ENCODE assay signal across 1 cellular context in the genomic region with DNA sequence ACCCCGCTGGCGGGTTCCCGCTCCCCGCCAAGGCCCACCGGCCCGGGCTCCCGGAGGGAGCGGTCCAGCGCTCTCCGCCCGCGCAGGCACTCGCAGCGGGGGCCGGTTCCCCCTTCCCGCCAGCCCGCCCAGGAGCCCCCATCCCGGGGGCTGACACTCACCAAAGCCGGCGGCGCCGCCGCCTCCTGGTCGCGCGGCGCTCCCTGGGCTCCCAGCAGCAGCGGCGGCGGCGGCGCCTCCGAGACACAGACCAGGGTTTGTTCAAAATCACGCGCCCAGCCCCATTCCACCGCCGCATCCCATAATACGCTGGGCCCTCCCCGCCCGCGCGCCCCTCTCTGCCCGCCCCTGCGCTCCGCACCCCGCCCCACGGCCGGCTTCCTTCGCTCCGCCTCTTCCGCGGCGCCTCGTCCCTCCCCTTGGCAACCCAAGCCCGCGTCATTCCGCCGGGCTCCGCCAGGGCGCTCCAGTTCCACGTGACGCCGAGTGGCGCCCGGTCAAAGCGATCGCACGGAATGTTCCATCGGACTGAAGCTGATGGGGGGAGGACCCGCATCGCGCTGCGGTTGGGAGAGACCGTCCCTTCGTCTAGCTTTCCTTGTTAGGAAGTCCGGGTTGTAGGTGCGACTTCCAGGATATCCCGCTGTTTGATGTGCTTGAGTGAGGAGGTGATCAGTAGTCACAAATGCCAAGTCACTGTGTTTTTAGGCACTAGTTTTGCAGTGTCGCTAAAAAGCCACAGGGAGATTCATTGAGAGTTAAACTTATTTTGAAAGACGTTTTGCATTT.
TF ChIP-seq lines count a peak whose summit lies in the region.

No MANE protein-coding gene starts in this region.

TF ChIP-seq in HepG2, 621 proteins besides CTCF, POLR2A, EP300 and RAD21 (continued from another document):
- TF ChIP-seq, protein P1, sequence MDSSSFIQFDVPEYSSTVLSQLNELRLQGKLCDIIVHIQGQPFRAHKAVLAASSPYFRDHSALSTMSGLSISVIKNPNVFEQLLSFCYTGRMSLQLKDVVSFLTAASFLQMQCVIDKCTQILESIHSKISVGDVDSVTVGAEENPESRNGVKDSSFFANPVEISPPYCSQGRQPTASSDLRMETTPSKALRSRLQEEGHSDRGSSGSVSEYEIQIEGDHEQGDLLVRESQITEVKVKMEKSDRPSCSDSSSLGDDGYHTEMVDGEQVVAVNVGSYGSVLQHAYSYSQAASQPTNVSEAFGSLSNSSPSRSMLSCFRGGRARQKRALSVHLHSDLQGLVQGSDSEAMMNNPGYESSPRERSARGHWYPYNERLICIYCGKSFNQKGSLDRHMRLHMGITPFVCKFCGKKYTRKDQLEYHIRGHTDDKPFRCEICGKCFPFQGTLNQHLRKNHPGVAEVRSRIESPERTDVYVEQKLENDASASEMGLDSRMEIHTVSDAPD (CRISPR knock-in tag; IDR thresholded peaks at IDR 0.05) = peak; percentile 67; the same call in 1 of the 2 replicates
- TF ChIP-seq DNMT3B (CRISPR knock-in tag; conservative IDR thresholded peaks at IDR 0.05) (0 out of 2 replicates have a peak, but pooled peaks have one; percentile 37), ZNF549 (CRISPR knock-in tag; IDR thresholded peaks at IDR 0.05) (no peak), ZNF251 (CRISPR knock-in tag; IDR thresholded peaks at IDR 0.05) (no peak), PAF1 (CRISPR knock-in tag; IDR thresholded peaks at IDR 0.05) (no peak), SP4 (CRISPR knock-in tag; IDR thresholded peaks at IDR 0.05) (peak; percentile 62; the same call in 1 of the 2 replicates), ZNF124 (CRISPR knock-in tag; IDR thresholded peaks at IDR 0.05) (peak; percentile 80; the same call in 1 of the 2 replicates), ZNF225 (CRISPR knock-in tag; IDR thresholded peaks at IDR 0.05) (no peak), PRPF4 (IDR thresholded peaks at IDR 0.05; ENCODE audit: low read depth, low read length, poor library complexity, severe bottlenecking) (no peak), NRL (CRISPR knock-in tag; IDR thresholded peaks at IDR 0.05; ENCODE audit: borderline replicate concordance) (no peak), ZFP36L1 (CRISPR knock-in tag; IDR thresholded peaks at IDR 0.05) (peak; percentile 79; the same call in 1 of the 2 replicates), KMT2B (CRISPR knock-in tag; IDR thresholded peaks at IDR 0.05) (peak; percentile 89), ERF (CRISPR knock-in tag; IDR thresholded peaks at IDR 0.05) (peak; percentile 90), TOPORS (CRISPR knock-in tag; IDR thresholded peaks at IDR 0.05) (peak; percentile 79; the same call in 1 of the 2 replicates), ZNF768 (CRISPR knock-in tag; IDR thresholded peaks at IDR 0.05) (0 out of 2 replicates have a peak, but pooled peaks have one; percentile 13), ZNF792 (CRISPR knock-in tag; IDR thresholded peaks at IDR 0.05) (peak; percentile 69; the same call in 1 of the 2 replicates), ZNF224 (CRISPR knock-in tag; IDR thresholded peaks at IDR 0.05) (no peak), ZNF335 (CRISPR knock-in tag; IDR thresholded peaks at IDR 0.05) (peak; percentile 52; the same call in 1 of the 2 replicates), ZSCAN30 (CRISPR knock-in tag; IDR thresholded peaks at IDR 0.05) (0 out of 2 replicates have a peak, but pooled peaks have one; percentile 34), ZNF614 (CRISPR knock-in tag; IDR thresholded peaks at IDR 0.05; ENCODE audit: borderline replicate concordance) (peak; percentile 93), MXI1 (IDR thresholded peaks at IDR 0.05; ENCODE audit: borderline replicate concordance, low read depth, low read length) (peak; percentile 94), NFE2L2 (IDR thresholded peaks at IDR 0.05; ENCODE audit: low read length) (peak; percentile 88), MAX (IDR thresholded peaks at IDR 0.05) (peak; percentile 97), FOXA1 (IDR thresholded peaks at IDR 0.05) (no peak), FOXA1 (CRISPR knock-in tag; IDR thresholded peaks at IDR 0.05) (peak; percentile 27; the same call in 1 of the 2 replicates), KDM5A (IDR thresholded peaks at IDR 0.05; ENCODE audit: borderline replicate concordance, low read length) (no peak; the same call in 1 of the 2 replicates), ZKSCAN5 (CRISPR knock-in tag; IDR thresholded peaks at IDR 0.05) (no peak), ZNF572 (CRISPR knock-in tag; IDR thresholded peaks at IDR 0.05) (no peak; the same call in 1 of the 2 replicates), FOSL2 (CRISPR knock-in tag; IDR thresholded peaks at IDR 0.05) (peak; percentile 64), NFIB (CRISPR knock-in tag; IDR thresholded peaks at IDR 0.05; ENCODE audit: borderline replicate concordance) (no peak), MTF2 (CRISPR knock-in tag; IDR thresholded peaks at IDR 0.05; ENCODE audit: borderline replicate concordance) (peak; percentile 89; the same call in 1 of the 2 replicates), BRD4 (CRISPR knock-in tag; IDR thresholded peaks at IDR 0.05) (0 out of 2 replicates have a peak, but pooled peaks have one; percentile 62), NFKB2 (CRISPR knock-in tag; IDR thresholded peaks at IDR 0.05; ENCODE audit: borderline replicate concordance) (peak; percentile 54; the same call in 1 of the 2 replicates), SRF (IDR thresholded peaks at IDR 0.05; ENCODE audit: low read depth, low read length) (peak; percentile 89), NR2C2 (CRISPR knock-in tag; IDR thresholded peaks at IDR 0.05; ENCODE audit: borderline replicate concordance) (peak; percentile 65; the same call in 1 of the 2 replicates), ZNF350 (CRISPR knock-in tag; IDR thresholded peaks at IDR 0.05; ENCODE audit: borderline replicate concordance, low read depth) (peak; percentile 67; the same call in 1 of the 2 replicates), HCFC1 (IDR thresholded peaks at IDR 0.05; ENCODE audit: low read depth, low read length) (peak; percentile 53), ZNF530 (CRISPR knock-in tag; IDR thresholded peaks at IDR 0.05; ENCODE audit: low read depth) (no peak), ONECUT2 (CRISPR knock-in tag; IDR thresholded peaks at IDR 0.05) (0 out of 2 replicates have a peak, but pooled peaks have one; percentile 44), SNAPC2 (CRISPR knock-in tag; IDR thresholded peaks at IDR 0.05) (no peak), ZSCAN21 (CRISPR knock-in tag; IDR thresholded peaks at IDR 0.05; ENCODE audit: borderline replicate concordance) (peak; percentile 59; the same call in 1 of the 2 replicates), IKZF5 (CRISPR knock-in tag; IDR thresholded peaks at IDR 0.05) (peak; percentile 91)
- TF ChIP-seq, protein P2, sequence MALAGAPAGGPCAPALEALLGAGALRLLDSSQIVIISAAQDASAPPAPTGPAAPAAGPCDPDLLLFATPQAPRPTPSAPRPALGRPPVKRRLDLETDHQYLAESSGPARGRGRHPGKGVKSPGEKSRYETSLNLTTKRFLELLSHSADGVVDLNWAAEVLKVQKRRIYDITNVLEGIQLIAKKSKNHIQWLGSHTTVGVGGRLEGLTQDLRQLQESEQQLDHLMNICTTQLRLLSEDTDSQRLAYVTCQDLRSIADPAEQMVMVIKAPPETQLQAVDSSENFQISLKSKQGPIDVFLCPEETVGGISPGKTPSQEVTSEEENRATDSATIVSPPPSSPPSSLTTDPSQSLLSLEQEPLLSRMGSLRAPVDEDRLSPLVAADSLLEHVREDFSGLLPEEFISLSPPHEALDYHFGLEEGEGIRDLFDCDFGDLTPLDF (CRISPR knock-in tag; IDR thresholded peaks at IDR 0.05) = peak; percentile 56; the same call in 1 of the 2 replicates
- TF ChIP-seq, protein P3, sequence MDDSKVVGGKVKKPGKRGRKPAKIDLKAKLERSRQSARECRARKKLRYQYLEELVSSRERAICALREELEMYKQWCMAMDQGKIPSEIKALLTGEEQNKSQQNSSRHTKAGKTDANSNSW (CRISPR knock-in tag; IDR thresholded peaks at IDR 0.05; ENCODE audit: borderline replicate concordance) = no peak
- TF ChIP-seq, protein P4, sequence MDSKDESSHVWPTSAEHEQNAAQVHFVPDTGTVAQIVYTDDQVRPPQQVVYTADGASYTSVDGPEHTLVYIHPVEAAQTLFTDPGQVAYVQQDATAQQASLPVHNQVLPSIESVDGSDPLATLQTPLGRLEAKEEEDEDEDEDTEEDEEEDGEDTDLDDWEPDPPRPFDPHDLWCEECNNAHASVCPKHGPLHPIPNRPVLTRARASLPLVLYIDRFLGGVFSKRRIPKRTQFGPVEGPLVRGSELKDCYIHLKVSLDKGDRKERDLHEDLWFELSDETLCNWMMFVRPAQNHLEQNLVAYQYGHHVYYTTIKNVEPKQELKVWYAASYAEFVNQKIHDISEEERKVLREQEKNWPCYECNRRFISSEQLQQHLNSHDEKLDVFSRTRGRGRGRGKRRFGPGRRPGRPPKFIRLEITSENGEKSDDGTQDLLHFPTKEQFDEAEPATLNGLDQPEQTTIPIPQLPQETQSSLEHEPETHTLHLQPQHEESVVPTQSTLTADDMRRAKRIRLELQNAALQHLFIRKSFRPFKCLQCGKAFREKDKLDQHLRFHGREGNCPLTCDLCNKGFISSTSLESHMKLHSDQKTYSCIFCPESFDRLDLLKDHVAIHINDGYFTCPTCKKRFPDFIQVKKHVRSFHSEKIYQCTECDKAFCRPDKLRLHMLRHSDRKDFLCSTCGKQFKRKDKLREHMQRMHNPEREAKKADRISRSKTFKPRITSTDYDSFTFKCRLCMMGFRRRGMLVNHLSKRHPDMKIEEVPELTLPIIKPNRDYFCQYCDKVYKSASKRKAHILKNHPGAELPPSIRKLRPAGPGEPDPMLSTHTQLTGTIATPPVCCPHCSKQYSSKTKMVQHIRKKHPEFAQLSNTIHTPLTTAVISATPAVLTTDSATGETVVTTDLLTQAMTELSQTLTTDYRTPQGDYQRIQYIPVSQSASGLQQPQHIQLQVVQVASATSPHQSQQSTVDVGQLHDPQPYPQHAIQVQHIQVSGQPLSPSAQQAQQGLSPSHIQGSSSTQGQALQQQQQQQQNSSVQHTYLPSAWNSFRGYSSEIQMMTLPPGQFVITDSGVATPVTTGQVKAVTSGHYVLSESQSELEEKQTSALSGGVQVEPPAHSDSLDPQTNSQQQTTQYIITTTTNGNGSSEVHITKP (CRISPR knock-in tag; IDR thresholded peaks at IDR 0.05; ENCODE audit: low read depth) = peak; percentile 100
- TF ChIP-seq, protein P5, sequence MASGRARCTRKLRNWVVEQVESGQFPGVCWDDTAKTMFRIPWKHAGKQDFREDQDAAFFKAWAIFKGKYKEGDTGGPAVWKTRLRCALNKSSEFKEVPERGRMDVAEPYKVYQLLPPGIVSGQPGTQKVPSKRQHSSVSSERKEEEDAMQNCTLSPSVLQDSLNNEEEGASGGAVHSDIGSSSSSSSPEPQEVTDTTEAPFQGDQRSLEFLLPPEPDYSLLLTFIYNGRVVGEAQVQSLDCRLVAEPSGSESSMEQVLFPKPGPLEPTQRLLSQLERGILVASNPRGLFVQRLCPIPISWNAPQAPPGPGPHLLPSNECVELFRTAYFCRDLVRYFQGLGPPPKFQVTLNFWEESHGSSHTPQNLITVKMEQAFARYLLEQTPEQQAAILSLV (CRISPR knock-in tag; IDR thresholded peaks at IDR 0.05; ENCODE audit: borderline replicate concordance) = peak; percentile 41; the same call in 1 of the 2 replicates
- TF ChIP-seq, protein P6, sequence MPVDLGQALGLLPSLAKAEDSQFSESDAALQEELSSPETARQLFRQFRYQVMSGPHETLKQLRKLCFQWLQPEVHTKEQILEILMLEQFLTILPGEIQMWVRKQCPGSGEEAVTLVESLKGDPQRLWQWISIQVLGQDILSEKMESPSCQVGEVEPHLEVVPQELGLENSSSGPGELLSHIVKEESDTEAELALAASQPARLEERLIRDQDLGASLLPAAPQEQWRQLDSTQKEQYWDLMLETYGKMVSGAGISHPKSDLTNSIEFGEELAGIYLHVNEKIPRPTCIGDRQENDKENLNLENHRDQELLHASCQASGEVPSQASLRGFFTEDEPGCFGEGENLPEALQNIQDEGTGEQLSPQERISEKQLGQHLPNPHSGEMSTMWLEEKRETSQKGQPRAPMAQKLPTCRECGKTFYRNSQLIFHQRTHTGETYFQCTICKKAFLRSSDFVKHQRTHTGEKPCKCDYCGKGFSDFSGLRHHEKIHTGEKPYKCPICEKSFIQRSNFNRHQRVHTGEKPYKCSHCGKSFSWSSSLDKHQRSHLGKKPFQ (CRISPR knock-in tag; IDR thresholded peaks at IDR 0.05; ENCODE audit: insufficient replicate concordance) = peak; percentile 57
